Comparison of ENCODE assay signal across 11 cellular contexts in genomic region chr1:217495249-217495648, GRCh38.
DNase-seq lines count a peak whose midpoint lies in the region; ATAC-seq, FAIRE-seq and TF ChIP-seq lines count a peak whose summit lies in the region.
"Had no signal": no experiment of that assay in that cellular context is flagged by ENCODE, and none has a peak within 500 bp of the region (broad histone marks: within the 10 kb centered on the region; RNA-seq: fewer than 3 reads in every experiment).

No MANE protein-coding gene starts in this region.

- dilution Hi-C loops in mammary epithelial cell (cut with HindIII; ENCODE audit: low sequenced_read_pairs), result no loop called here

- TF ChIP-seq CTCF in D721Med (IDR thresholded peaks at IDR 0.05; ENCODE audit: insufficient read depth, missing control alignments), result no peak
- TF ChIP-seq CTCF in mammary epithelial cell (conservative IDR thresholded peaks at IDR 0.05 in 1 of 2, IDR thresholded peaks at IDR 0.05 in 1 of 2; ENCODE audit: extremely low read depth in 1 of 2, insufficient read depth in 1 of 2, low read depth in 1 of 2, low read length in 2 of 2), result no peak

- H3K27ac ChIP-seq in mammary epithelial cell (ENCODE audit: insufficient read depth, low read depth, low read length), result no peak overlapping the region

- H3K79me2 ChIP-seq in mammary epithelial cell (ENCODE audit: insufficient read depth, low read length), result no peaks in the 10 kb centered on the region

- intact Hi-C loops in mammary epithelial cell (cut with micrococcal nuclease), result no loop called here

- H3K4me2 ChIP-seq in mammary epithelial cell (ENCODE audit: insufficient read depth, low read depth, low read length), result no peak overlapping the region

- H2AFZ ChIP-seq in mammary epithelial cell (ENCODE audit: low read depth, low read length), result no peak overlapping the region

- CTCF ChIA-PET in mammary epithelial cell (lab: Charles Lee; ENCODE audit: low non-redundant PET), result no interaction called here

- H3K4me1 ChIP-seq in mammary epithelial cell (ENCODE audit: insufficient read depth, low read length), result peaks cover 4% of the 10 kb centered on the region

- no peaks in the 10 kb centered on the region for H3K27me3 ChIP-seq in mammary epithelial cell (ENCODE audit: insufficient read depth, low read length)

- BruUV-seq in mammary epithelial cell (replicated peaks; lab: Mats Ljungman, UMichigan), result no TSS peak

- in situ Hi-C loops in mammary epithelial cell (cut with MboI; ENCODE audit: low sequenced_read_pairs in 2 of 2), result no loop called here

- no peaks in the 10 kb centered on the region for H4K20me1 ChIP-seq in mammary epithelial cell (ENCODE audit: insufficient read depth, low read length)

- no peaks in the 10 kb centered on the region for H3K9me3 ChIP-seq in mammary epithelial cell (replicated peaks; ENCODE audit: insufficient read depth, low read length)

- peak; percentile 21 for FAIRE-seq in D721Med (lab: Jason Lieb, UNC)
- FAIRE-seq: keratinocyte had no signal

- H3K36me3 ChIP-seq in mammary epithelial cell (ENCODE audit: insufficient read depth, low read length), result peaks cover 10% of the 10 kb centered on the region

- no peak overlapping the region for H3K4me3 ChIP-seq in mammary epithelial cell (replicated peaks in 1 of 3; ENCODE audit: insufficient read depth in 1 of 3, low read depth in 2 of 3, low read length in 3 of 3)

- ATAC-seq in GM18909 (IDR thresholded peaks at IDR 0.05; ENCODE audit: poor library complexity, unreplicated experiment) (peak; percentile 93), HG02571 (IDR thresholded peaks at IDR 0.05; ENCODE audit: unreplicated experiment) (peak; percentile 95), HG03354 (IDR thresholded peaks at IDR 0.05; ENCODE audit: poor library complexity, severe bottlenecking, unreplicated experiment) (peak; percentile 93)

- no peak for DNase-seq in D721Med (ENCODE audit: insufficient read length, low spot score)
- no peak for DNase-seq in foreskin melanocyte
- no peak for DNase-seq in DMS 273 treated with DMSO at 0.1 percent for 48 hours (lab: John Stamatoyannopoulos, UW)
- DNase-seq in mammary epithelial cell, result no peak
- no peak for DNase-seq in GM19238 (ENCODE audit: insufficient read length, low spot score)
- DNase-seq: NCI-H446 treated with DMSO at 0.1 percent for 48 hours, SW 1271 had no signal

- H3K9ac ChIP-seq in mammary epithelial cell (ENCODE audit: insufficient read depth, low read length), result no peak overlapping the region
